Comparison of ENCODE assay signal across 8 cellular contexts in genomic region chr9:127049044-127049443, GRCh38.
DNase-seq lines count a peak whose midpoint lies in the region; ATAC-seq and TF ChIP-seq lines count a peak whose summit lies in the region.

No MANE protein-coding gene starts in this region.

- H3K9me2 ChIP-seq in PC-3 (replicated peaks; ENCODE audit: low read length) = no peaks in the 10 kb centered on the region

- H4K20me1 ChIP-seq in PC-3 (ENCODE audit: low read length) = no peaks in the 10 kb centered on the region

- H3K36me3 ChIP-seq in PC-3 (ENCODE audit: low read depth, low read length) = no peaks in the 10 kb centered on the region

- intact Hi-C loops in PC-3 (cut with micrococcal nuclease) = loop anchor here (2.0 kb wide), 2 partner anchors 24 to 84 kb away; no protein-coding TSS in a partner anchor

- H3K4me2 ChIP-seq in PC-3 (ENCODE audit: low read length) = peak overlapping the region; percentile 76

- POLR2A ChIA-PET in PC-3 (lab: Charles Lee; ENCODE audit: unreplicated experiment) = interaction anchor here (0.6 kb wide), 1 partner anchor 8 kb away, joined by 6 read pairs; no protein-coding TSS in a partner anchor

- TF ChIP-seq CTCF in PC-3 (conservative IDR thresholded peaks at IDR 0.05; ENCODE audit: low read depth, low read length) (peak; percentile 39; the same call in 1 of the 2 replicates), cardiac fibroblast (IDR thresholded peaks at IDR 0.05; ENCODE audit: low read depth, low read length) (peak; percentile 77)

- DNase-seq in ACHN (peak; percentile 77), PC-3 (peak; percentile 92), cardiac fibroblast (ENCODE audit: low read depth in 2 of 2) (peak; percentile 97 to 98), mesenteric fat pad (ENCODE audit: low spot score) (peak; percentile 43), NCI-H524 (lab: John Stamatoyannopoulos, UW) (no peak), NCI-H2081 (lab: John Stamatoyannopoulos, UW) (no peak)

- in situ Hi-C loops in ACHN (cut with HindIII; ENCODE audit: low pct_ligation_motif_present, low pct_unique_long_range_greater_than_20kb, low sequenced_read_pairs) = no loop called here

- H3K9ac ChIP-seq in PC-3 (ENCODE audit: low read length) = peak overlapping the region; percentile 51

- H3K9me3 ChIP-seq in PC-3 (ENCODE audit: low read length) = no peaks in the 10 kb centered on the region

- H3K4me3 ChIP-seq in PC-3 (ENCODE audit: low read length) (peak overlapping the region; percentile 47; the same call in 1 of the 2 replicates), cardiac fibroblast (replicated peaks in 1 of 2; ENCODE audit: low read depth in 2 of 2, low read length in 2 of 2) (no peak overlapping the region)

- H3F3A ChIP-seq in PC-3 (ENCODE audit: low read length, unreplicated experiment) = no peaks in the 10 kb centered on the region

- no TSS peak for BruUV-seq in PC-3 (replicated peaks; lab: Mats Ljungman, UMichigan)

- ATAC-seq in GM18907 (IDR thresholded peaks at IDR 0.05; ENCODE audit: unreplicated experiment) (peak; percentile 63), PC-3 (peak; percentile 96), GM18867 (IDR thresholded peaks at IDR 0.05; ENCODE audit: unreplicated experiment) (no peak)

- H3K27me3 ChIP-seq in PC-3 (ENCODE audit: low read length) = no peaks in the 10 kb centered on the region

- CTCF ChIA-PET in PC-3 (lab: Charles Lee) = interaction anchor here (1.0 to 1.2 kb wide), 4 partner anchors 63 to 108 kb away, joined by 3 to 10 read pairs (median 4); no protein-coding TSS in a partner anchor

- H3K79me2 ChIP-seq in PC-3 (ENCODE audit: low read length) = no peaks in the 10 kb centered on the region

- H3K27ac ChIP-seq in PC-3 (ENCODE audit: low read length) = peak overlapping the region; percentile 83

- peaks cover 21% of the 10 kb centered on the region for H3K4me1 ChIP-seq in PC-3 (ENCODE audit: insufficient read depth, low read length)

- no peak overlapping the region for H2AFZ ChIP-seq in PC-3 (ENCODE audit: low read length)

Comparison
In these comparisons a context has a peak if more than half of its experiments do, and no peak if none do; other contexts are left out.
1. DNase-seq: peak in ACHN (single experiment), PC-3 (single experiment), cardiac fibroblast (2 of 2) and mesenteric fat pad (single experiment); none in NCI-H524 (0 of 2) and NCI-H2081 (0 of 2).